7 cellular contexts compared by ENCODE assay signal in the genomic region with DNA sequence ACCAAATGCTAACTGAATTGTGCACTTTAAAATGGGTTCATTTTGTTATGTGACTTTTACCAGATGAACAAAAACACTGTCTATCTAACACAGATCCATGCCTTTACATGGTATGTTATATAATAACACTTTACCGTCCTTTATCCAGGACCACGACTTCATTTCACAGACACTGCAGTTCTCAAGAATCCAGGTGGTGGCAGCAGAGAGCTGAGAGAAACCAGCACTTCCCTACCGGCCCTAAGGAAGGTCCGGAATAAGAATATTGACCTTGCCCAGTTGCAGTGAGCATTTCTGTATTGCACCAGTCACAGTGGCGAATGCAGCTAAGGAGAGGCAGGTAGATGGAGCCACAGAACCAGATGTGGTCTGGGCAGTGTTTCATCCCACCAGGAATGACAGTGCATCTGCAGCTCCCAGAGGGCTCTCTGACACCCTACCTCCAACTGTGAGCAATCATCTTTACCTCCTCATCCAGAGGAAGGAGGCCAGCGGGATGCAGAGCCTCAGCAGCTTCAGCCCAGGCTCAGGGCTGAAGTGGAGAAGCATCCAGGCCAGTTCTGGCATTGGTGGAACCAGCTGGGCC. TPM values are rescaled to one million over a fixed set of nuclear protein-coding genes. Genes with fewer than 3 reads are reported as not detected.
DNase-seq lines count a peak whose midpoint lies in the region; ATAC-seq and TF ChIP-seq lines count a peak whose summit lies in the region.

No MANE protein-coding gene starts in this region.

- ATAC-seq in RWPE2 (ENCODE audit: low read depth) (peak; percentile 59), GM19397 (IDR thresholded peaks at IDR 0.05; ENCODE audit: unreplicated experiment) (no peak)
- no peak for ATAC-seq in stimulated activated naive CD8-positive, alpha-beta T cell treated with anti-CD3 and anti-CD28 coated beads, Interleukin-15, Interleukin-2, amounts not matched to agents 100 U/mL and 50 U/mL, for 24 hours

- no peaks in the 10 kb centered on the region for H3K9me3 ChIP-seq in RWPE2 (ENCODE audit: severe bottlenecking)

- H3K27ac ChIP-seq in RWPE2 (ENCODE audit: poor library complexity, severe bottlenecking) = no peak overlapping the region
- H3K27ac ChIP-seq in brain microvascular endothelial cell = no peak overlapping the region

- in situ Hi-C loops in brain microvascular endothelial cell (cut with HindIII; ENCODE audit: low pct_ligation_motif_present, low sequenced_read_pairs) = no loop called here

- DNase-seq in EH (ENCODE audit: low read depth) (peak; percentile 56), RWPE2 (ENCODE audit: low spot score) (no peak), brain microvascular endothelial cell (peak; percentile 49), kidney glomerular epithelial cell (lab: John Stamatoyannopoulos, UW) (peak; percentile 26)
- DNase-seq in Jurkat, Clone E6-1 (ENCODE audit: low read depth, low spot score) = peak; percentile 22
- peak; percentile 57 for DNase-seq in stimulated activated naive CD8-positive, alpha-beta T cell treated with anti-CD3 and anti-CD28 coated beads, Interleukin-15, Interleukin-2, amounts not matched to agents 100 U/mL and 50 U/mL, for 24 hours

- H3K36me3 ChIP-seq in RWPE2 (ENCODE audit: low read depth) (no peaks in the 10 kb centered on the region), brain microvascular endothelial cell (replicated peaks) (no peaks in the 10 kb centered on the region)

- H3K4me3 ChIP-seq in Jurkat, Clone E6-1 (ENCODE audit: low read length) = no peak overlapping the region
- H3K4me3 ChIP-seq in RWPE2 (ENCODE audit: severe bottlenecking) (no peak overlapping the region), brain microvascular endothelial cell (ENCODE audit: low read depth, low read length) (no peak overlapping the region)

- no peaks in the 10 kb centered on the region for H3K27me3 ChIP-seq in RWPE2 (ENCODE audit: insufficient read depth, poor library complexity, severe bottlenecking)
- H3K27me3 ChIP-seq in brain microvascular endothelial cell (replicated peaks) = no peaks in the 10 kb centered on the region

- TF ChIP-seq CTCF in RWPE2 (IDR thresholded peaks at IDR 0.05; ENCODE audit: poor library complexity, severe bottlenecking) = peak; percentile 85
- peak; percentile 90 for TF ChIP-seq CTCF in brain microvascular endothelial cell (IDR thresholded peaks at IDR 0.05; ENCODE audit: low read depth, low read length, missing control alignments)

- H3K4me1 ChIP-seq in RWPE2 (ENCODE audit: insufficient read depth, poor library complexity, severe bottlenecking) = no peaks in the 10 kb centered on the region

RNA-seq across cellular contexts. Expression of gene ZNF787, which starts 44.6 kb away (rescaled TPM):
- 17.8 TPM for polyA plus RNA-seq in Jurkat, Clone E6-1 (2012; ENCODE audit: insufficient read depth, insufficient read length)
